ENCODE assay signal across 11 cellular contexts in genomic region chr3:158711886-158712285, GRCh38. TPM values are rescaled to one million over a fixed set of nuclear protein-coding genes. Genes with fewer than 3 reads are reported as not detected.
DNase-seq lines count a peak whose midpoint lies in the region; ATAC-seq and TF ChIP-seq lines count a peak whose summit lies in the region.
"Had no signal": no experiment of that assay in that cellular context is flagged by ENCODE, and none has a peak within 500 bp of the region (broad histone marks: within the 10 kb centered on the region; RNA-seq: fewer than 3 reads in every experiment).

No MANE protein-coding gene starts in this region.

- intact Hi-C loops in dendritic cell treated with granulocyte-macrophage colony-stimulating factor and Interleukin-4, amounts not matched to agents 40 ng/mL and 50 ng/mL, for 4 days (cut with micrococcal nuclease) = no loop called here

- CTCF ChIA-PET in CD8-positive, alpha-beta memory T cell (lab: Charles Lee) = no interaction called here

- in situ Hi-C loops in GM13976 (cut with MboI; ENCODE audit: low sequenced_read_pairs, unreplicated experiment) = no loop called here

- H3K4me3 Mint-ChIP-seq in dendritic cell treated with granulocyte-macrophage colony-stimulating factor and Interleukin-4, amounts not matched to agents 40 ng/mL and 50 ng/mL, for 4 days = peak overlapping the region; percentile 30
- no peak overlapping the region for H3K4me3 Mint-ChIP-seq in CD8-positive, alpha-beta memory T cell

- H3K36me3 ChIP-seq in CD8-positive, alpha-beta memory T cell (ENCODE audit: insufficient read depth, low read length) = peaks cover 14% of the 10 kb centered on the region

- H3K27ac ChIP-seq in CD8-positive, alpha-beta memory T cell (ENCODE audit: low read depth, low read length) = no peak overlapping the region

- no peaks in the 10 kb centered on the region for H3K27me3 ChIP-seq in CD8-positive, alpha-beta memory T cell (ENCODE audit: insufficient read depth, low read length, poor library complexity, severe bottlenecking)

- POLR2A ChIA-PET in CD8-positive, alpha-beta memory T cell (lab: Charles Lee) = no interaction called here

- ATAC-seq in HG03196 (IDR thresholded peaks at IDR 0.05; ENCODE audit: unreplicated experiment) = no peak

- no peaks in the 10 kb centered on the region for H3K27me3 Mint-ChIP-seq in dendritic cell treated with granulocyte-macrophage colony-stimulating factor and Interleukin-4, amounts not matched to agents 40 ng/mL and 50 ng/mL, for 4 days
- no peaks in the 10 kb centered on the region for H3K27me3 Mint-ChIP-seq in CD8-positive, alpha-beta memory T cell

- no peak overlapping the region for H3K4me3 ChIP-seq in CD8-positive, alpha-beta memory T cell (ENCODE audit: low read length)

- TF ChIP-seq CTCF in GM13976 (IDR thresholded peaks at IDR 0.05; ENCODE audit: borderline replicate concordance, control extremely low read depth, extremely low read depth, insufficient read depth, missing control alignments) = no peak

- H3K4me1 Mint-ChIP-seq in dendritic cell treated with granulocyte-macrophage colony-stimulating factor and Interleukin-4, amounts not matched to agents 40 ng/mL and 50 ng/mL, for 4 days (ENCODE audit: low read depth) = peaks cover 69% of the 10 kb centered on the region
- peaks cover 0 to 10% (median 2%) of the 10 kb centered on the region in 3 donors for H3K4me1 Mint-ChIP-seq in CD8-positive, alpha-beta memory T cell

- no peaks in the 10 kb centered on the region for H3K9me3 Mint-ChIP-seq in dendritic cell treated with granulocyte-macrophage colony-stimulating factor and Interleukin-4, amounts not matched to agents 40 ng/mL and 50 ng/mL, for 4 days
- H3K9me3 Mint-ChIP-seq in CD8-positive, alpha-beta memory T cell = no peaks in the 10 kb centered on the region

- peaks cover 52% of the 10 kb centered on the region for H3K36me3 Mint-ChIP-seq in dendritic cell treated with granulocyte-macrophage colony-stimulating factor and Interleukin-4, amounts not matched to agents 40 ng/mL and 50 ng/mL, for 4 days (ENCODE audit: low read depth)
- peaks cover 9 to 65% (median 27%) of the 10 kb centered on the region in 3 donors for H3K36me3 Mint-ChIP-seq in CD8-positive, alpha-beta memory T cell

- H3K27ac Mint-ChIP-seq in dendritic cell treated with granulocyte-macrophage colony-stimulating factor and Interleukin-4, amounts not matched to agents 40 ng/mL and 50 ng/mL, for 4 days = peak overlapping the region; percentile 92
- peak overlapping the region in 2 of 8 donors; percentile 44 to 52 for H3K27ac Mint-ChIP-seq in CD8-positive, alpha-beta memory T cell

- no peaks in the 10 kb centered on the region for H3K9me3 ChIP-seq in CD8-positive, alpha-beta memory T cell (ENCODE audit: low read length)

- DNase-seq in CD1c-positive myeloid dendritic cell (ENCODE audit: extremely low spot score) = peak; percentile 77
- DNase-seq in HT1080 (ENCODE audit: low read depth) = peak; percentile 79
- DNase-seq in myocyte (ENCODE audit: low read depth) = peak; percentile 49
- no peak for DNase-seq in GM13976 (ENCODE audit: low spot score)
- DNase-seq in cerebellar nuclear complex (lab: John Stamatoyannopoulos, UW) = no peak
- DNase-seq in CD8-positive, alpha-beta memory T cell = no peak
- DNase-seq: activated gamma-delta T cell treated with Interleukin-2 at 50 U/mL for 16 hours, hippocampal formation, KG1 had no signal

- no peaks in the 10 kb centered on the region for H3K4me1 ChIP-seq in CD8-positive, alpha-beta memory T cell (ENCODE audit: insufficient read depth, low read length)

RNA-seq across cellular contexts. Expression of gene RARRES1, which starts 20.4 kb away (rescaled TPM):
- not detected in 2 replicates for total RNA-seq in HT1080 (2014; rRNA removed; shearing (Covaris generic))
- not detected in 2 replicates for polyA plus RNA-seq in HT1080 (2015; cell fraction: cytosol; rRNA removed)
- polyA plus RNA-seq in HT1080 (2015; cell fraction: nucleus; rRNA removed) = not detected in 2 replicates
- total RNA-seq in myocyte = not detected in 2 replicates
- polyA plus RNA-seq in myocyte (2012) = 0.55 TPM
- total RNA-seq in CD8-positive, alpha-beta memory T cell = not detected
- not detected for polyA plus RNA-seq in CD8-positive, alpha-beta memory T cell

RNA-seq across cellular contexts. Expression of gene LXN, which starts 39.4 kb away (rescaled TPM):
- total RNA-seq in HT1080 (2014; rRNA removed; shearing (Covaris generic)) = not detected in 2 replicates
- not detected in 2 replicates for polyA plus RNA-seq in HT1080 (2015; cell fraction: cytosol; rRNA removed)
- not detected in 2 replicates for polyA plus RNA-seq in HT1080 (2015; cell fraction: nucleus; rRNA removed)
- total RNA-seq in myocyte = not detected in 2 replicates
- not detected for polyA plus RNA-seq in myocyte (2012)
- 1 to 10 TPM; 4.7 to 5.3 TPM for total RNA-seq in CD8-positive, alpha-beta memory T cell
- polyA plus RNA-seq in CD8-positive, alpha-beta memory T cell = 10.7 TPM

Comparison
In these comparisons a context has a peak if more than half of its experiments do, and no peak if none do; other contexts are left out.
1. DNase-seq: peak in CD1c-positive myeloid dendritic cell (single experiment), HT1080 (single experiment) and myocyte (single experiment); none in GM13976 (single experiment), cerebellar nuclear complex (0 of 2) and CD8-positive, alpha-beta memory T cell (0 of 5).